1 cellular context compared by ENCODE assay signal in the genomic region with DNA sequence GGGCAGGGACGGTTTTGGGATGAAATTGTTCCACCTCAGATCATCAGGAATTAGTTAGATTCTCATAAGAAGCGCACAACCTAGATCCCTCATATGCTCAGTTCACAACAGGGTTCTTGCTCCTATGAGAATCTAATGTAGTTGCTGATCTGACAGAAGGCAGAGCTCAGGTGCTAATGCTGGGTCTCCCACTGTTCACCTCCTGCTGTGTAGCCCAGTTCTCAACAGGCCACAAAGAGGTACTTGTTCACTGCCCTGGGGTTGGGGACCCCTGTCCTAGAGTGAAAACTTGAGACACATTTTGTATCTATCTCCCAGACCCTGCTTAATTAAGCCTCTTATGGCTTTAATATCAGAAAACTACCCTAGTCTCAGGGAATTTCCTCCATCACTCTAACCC.
TF ChIP-seq lines count a peak whose summit lies in the region.

No MANE protein-coding gene starts in this region.

TF ChIP-seq in GM23338, 12 proteins besides CTCF, POLR2A, EP300 and RAD21:
- TF ChIP-seq, protein P1, sequence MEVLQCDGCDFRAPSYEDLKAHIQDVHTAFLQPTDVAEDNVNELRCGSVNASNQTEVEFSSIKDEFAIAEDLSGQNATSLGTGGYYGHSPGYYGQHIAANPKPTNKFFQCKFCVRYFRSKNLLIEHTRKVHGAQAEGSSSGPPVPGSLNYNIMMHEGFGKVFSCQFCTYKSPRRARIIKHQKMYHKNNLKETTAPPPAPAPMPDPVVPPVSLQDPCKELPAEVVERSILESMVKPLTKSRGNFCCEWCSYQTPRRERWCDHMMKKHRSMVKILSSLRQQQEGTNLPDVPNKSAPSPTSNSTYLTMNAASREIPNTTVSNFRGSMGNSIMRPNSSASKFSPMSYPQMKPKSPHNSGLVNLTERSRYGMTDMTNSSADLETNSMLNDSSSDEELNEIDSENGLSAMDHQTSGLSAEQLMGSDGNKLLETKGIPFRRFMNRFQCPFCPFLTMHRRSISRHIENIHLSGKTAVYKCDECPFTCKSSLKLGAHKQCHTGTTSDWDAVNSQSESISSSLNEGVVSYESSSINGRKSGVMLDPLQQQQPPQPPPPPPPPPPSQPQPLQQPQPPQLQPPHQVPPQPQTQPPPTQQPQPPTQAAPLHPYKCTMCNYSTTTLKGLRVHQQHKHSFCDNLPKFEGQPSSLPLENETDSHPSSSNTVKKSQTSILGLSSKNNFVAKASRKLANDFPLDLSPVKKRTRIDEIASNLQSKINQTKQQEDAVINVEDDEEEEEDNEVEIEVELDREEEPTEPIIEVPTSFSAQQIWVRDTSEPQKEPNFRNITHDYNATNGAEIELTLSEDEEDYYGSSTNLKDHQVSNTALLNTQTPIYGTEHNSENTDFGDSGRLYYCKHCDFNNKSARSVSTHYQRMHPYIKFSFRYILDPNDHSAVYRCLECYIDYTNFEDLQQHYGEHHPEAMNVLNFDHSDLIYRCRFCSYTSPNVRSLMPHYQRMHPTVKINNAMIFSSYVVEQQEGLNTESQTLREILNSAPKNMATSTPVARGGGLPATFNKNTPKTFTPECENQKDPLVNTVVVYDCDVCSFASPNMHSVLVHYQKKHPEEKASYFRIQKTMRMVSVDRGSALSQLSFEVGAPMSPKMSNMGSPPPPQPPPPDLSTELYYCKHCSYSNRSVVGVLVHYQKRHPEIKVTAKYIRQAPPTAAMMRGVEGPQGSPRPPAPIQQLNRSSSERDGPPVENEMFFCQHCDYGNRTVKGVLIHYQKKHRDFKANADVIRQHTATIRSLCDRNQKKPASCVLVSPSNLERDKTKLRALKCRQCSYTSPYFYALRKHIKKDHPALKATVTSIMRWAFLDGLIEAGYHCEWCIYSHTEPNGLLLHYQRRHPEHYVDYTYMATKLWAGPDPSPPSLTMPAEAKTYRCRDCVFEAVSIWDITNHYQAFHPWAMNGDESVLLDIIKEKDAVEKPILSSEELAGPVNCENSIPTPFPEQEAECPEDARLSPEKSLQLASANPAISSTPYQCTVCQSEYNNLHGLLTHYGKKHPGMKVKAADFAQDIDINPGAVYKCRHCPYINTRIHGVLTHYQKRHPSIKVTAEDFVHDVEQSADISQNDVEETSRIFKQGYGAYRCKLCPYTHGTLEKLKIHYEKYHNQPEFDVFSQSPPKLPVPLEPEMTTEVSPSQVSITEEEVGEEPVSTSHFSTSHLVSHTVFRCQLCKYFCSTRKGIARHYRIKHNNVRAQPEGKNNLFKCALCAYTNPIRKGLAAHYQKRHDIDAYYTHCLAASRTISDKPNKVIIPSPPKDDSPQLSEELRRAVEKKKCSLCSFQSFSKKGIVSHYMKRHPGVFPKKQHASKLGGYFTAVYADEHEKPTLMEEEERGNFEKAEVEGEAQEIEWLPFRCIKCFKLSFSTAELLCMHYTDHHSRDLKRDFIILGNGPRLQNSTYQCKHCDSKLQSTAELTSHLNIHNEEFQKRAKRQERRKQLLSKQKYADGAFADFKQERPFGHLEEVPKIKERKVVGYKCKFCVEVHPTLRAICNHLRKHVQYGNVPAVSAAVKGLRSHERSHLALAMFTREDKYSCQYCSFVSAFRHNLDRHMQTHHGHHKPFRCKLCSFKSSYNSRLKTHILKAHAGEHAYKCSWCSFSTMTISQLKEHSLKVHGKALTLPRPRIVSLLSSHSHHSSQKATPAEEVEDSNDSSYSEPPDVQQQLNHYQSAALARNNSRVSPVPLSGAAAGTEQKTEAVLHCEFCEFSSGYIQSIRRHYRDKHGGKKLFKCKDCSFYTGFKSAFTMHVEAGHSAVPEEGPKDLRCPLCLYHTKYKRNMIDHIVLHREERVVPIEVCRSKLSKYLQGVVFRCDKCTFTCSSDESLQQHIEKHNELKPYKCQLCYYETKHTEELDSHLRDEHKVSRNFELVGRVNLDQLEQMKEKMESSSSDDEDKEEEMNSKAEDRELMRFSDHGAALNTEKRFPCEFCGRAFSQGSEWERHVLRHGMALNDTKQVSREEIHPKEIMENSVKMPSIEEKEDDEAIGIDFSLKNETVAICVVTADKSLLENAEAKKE (CRISPR knock-in tag; IDR thresholded peaks at IDR 0.05) = no peak
- TF ChIP-seq EZH2 (IDR thresholded peaks at IDR 0.05; ENCODE audit: low read depth, unreplicated experiment) (no peak), EZH2phosphoT487 (IDR thresholded peaks at IDR 0.05; ENCODE audit: unreplicated experiment) (no peak), POLR2AphosphoS5 (IDR thresholded peaks at IDR 0.05; ENCODE audit: low read depth) (no peak), STAT1 (IDR thresholded peaks at IDR 0.05; ENCODE audit: unreplicated experiment) (no peak), ZNF114 (CRISPR knock-in tag; IDR thresholded peaks at IDR 0.05) (no peak), CREB1 (CRISPR knock-in tag; IDR thresholded peaks at IDR 0.05; ENCODE audit: low read depth) (no peak), ZNF331 (CRISPR knock-in tag; IDR thresholded peaks at IDR 0.05; ENCODE audit: low read depth) (no peak), NANOG (IDR thresholded peaks at IDR 0.05; ENCODE audit: borderline replicate concordance) (no peak)
- TF ChIP-seq, protein P2, sequence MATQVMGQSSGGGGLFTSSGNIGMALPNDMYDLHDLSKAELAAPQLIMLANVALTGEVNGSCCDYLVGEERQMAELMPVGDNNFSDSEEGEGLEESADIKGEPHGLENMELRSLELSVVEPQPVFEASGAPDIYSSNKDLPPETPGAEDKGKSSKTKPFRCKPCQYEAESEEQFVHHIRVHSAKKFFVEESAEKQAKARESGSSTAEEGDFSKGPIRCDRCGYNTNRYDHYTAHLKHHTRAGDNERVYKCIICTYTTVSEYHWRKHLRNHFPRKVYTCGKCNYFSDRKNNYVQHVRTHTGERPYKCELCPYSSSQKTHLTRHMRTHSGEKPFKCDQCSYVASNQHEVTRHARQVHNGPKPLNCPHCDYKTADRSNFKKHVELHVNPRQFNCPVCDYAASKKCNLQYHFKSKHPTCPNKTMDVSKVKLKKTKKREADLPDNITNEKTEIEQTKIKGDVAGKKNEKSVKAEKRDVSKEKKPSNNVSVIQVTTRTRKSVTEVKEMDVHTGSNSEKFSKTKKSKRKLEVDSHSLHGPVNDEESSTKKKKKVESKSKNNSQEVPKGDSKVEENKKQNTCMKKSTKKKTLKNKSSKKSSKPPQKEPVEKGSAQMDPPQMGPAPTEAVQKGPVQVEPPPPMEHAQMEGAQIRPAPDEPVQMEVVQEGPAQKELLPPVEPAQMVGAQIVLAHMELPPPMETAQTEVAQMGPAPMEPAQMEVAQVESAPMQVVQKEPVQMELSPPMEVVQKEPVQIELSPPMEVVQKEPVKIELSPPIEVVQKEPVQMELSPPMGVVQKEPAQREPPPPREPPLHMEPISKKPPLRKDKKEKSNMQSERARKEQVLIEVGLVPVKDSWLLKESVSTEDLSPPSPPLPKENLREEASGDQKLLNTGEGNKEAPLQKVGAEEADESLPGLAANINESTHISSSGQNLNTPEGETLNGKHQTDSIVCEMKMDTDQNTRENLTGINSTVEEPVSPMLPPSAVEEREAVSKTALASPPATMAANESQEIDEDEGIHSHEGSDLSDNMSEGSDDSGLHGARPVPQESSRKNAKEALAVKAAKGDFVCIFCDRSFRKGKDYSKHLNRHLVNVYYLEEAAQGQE (IDR thresholded peaks at IDR 0.05; ENCODE audit: unreplicated experiment) = no peak
- TF ChIP-seq, protein P3, sequence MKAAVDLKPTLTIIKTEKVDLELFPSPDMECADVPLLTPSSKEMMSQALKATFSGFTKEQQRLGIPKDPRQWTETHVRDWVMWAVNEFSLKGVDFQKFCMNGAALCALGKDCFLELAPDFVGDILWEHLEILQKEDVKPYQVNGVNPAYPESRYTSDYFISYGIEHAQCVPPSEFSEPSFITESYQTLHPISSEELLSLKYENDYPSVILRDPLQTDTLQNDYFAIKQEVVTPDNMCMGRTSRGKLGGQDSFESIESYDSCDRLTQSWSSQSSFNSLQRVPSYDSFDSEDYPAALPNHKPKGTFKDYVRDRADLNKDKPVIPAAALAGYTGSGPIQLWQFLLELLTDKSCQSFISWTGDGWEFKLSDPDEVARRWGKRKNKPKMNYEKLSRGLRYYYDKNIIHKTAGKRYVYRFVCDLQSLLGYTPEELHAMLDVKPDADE (IDR thresholded peaks at IDR 0.05) = no peak
